In the genomic region with DNA sequence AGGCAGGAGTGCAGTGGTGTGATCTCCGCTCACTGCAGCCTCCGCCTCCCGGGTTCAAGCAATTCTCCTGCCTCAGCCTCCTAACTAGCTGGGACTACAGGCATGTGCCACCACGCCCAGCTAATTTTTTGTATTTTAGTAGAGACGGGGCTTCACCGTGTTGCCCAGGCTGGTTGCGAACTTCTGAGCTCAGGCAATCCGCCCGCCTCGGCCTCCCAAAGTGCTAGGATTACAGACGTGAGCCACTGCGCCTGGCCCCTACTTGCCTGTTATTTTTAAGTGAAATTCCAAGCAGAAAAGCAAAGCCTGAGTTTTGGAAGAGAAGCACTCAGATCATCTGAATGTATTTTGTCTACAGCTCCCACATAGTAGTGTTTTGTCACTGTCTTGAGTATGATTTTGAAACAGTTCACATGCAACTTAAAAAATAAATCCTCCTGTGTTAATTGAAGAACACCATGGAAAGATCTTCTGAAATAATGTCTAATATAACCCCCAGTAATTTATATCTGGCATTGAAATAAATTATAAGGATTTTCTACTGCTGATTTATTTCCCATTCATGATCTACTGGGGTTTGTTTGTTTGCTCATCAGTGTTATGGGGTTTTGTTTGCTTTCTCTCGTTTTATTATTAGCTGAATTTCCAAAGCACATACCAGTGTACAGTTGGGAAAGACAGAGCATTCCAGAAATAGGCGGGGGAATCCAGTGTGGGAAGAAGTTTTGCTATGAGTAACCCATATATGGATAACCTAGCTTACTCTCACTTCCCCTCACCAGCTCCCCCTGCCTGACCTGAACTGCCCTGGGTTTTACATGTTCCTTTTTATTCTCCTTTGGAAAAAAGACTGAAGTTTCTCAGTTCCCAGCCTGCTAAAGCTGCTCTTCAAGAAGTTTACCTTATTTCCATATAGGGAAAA, we compare ENCODE assay signal across 10 cellular contexts.
DNase-seq lines count a peak whose midpoint lies in the region; ATAC-seq and TF ChIP-seq lines count a peak whose summit lies in the region.
"Had no signal": no experiment of that assay in that cellular context is flagged by ENCODE, and none has a peak within 500 bp of the region (broad histone marks: within the 10 kb centered on the region; RNA-seq: fewer than 3 reads in every experiment).

No MANE protein-coding gene starts in this region.

- H3F3A ChIP-seq in PC-9 (ENCODE audit: insufficient read depth, low read depth) = peaks cover 33% of the 10 kb centered on the region

- intact Hi-C loops in PC-9 (cut with micrococcal nuclease; ENCODE audit: unreplicated experiment) = loop anchor here (1.0 to 5.0 kb wide), 3 partner anchors 19 to 63 kb away; no protein-coding TSS in a partner anchor
- intact Hi-C loops in stomach (cut with DNase I; ENCODE audit: low total_unique reads) = no loop called here

- peak overlapping the region; percentile 18 for H3K27ac Mint-ChIP-seq in progenitor cell of endocrine pancreas

- H3K79me2 ChIP-seq in PC-9 (ENCODE audit: low read depth) = no peaks in the 10 kb centered on the region

- no peak overlapping the region for H3K4me3 Mint-ChIP-seq in progenitor cell of endocrine pancreas (ENCODE audit: low read depth)

- TF ChIP-seq CTCF in PC-9 (conservative IDR thresholded peaks at IDR 0.05) (peak; percentile 75), progenitor cell of endocrine pancreas (IDR thresholded peaks at IDR 0.05; ENCODE audit: unreplicated experiment) (peak; percentile 19), stomach (IDR thresholded peaks at IDR 0.05) (no peak)

- H3K27me3 ChIP-seq in PC-9 (ENCODE audit: insufficient read depth, low read depth) (no peaks in the 10 kb centered on the region), stomach (no peaks in the 10 kb centered on the region)
- H3K27me3 ChIP-seq: suprapubic skin had no signal

- H3K4me3 ChIP-seq in PC-9 = peak overlapping the region; percentile 2; the same call in 1 of the 2 replicates
- H3K4me3 ChIP-seq in stomach = no peak overlapping the region
- H3K4me3 ChIP-seq: suprapubic skin had no signal

- no peaks in the 10 kb centered on the region for H3K9me2 ChIP-seq in PC-9 (ENCODE audit: insufficient read depth)

- peaks cover 19% of the 10 kb centered on the region for H3K4me1 Mint-ChIP-seq in progenitor cell of endocrine pancreas (ENCODE audit: low read depth)

- H3K36me3 ChIP-seq in PC-9 (ENCODE audit: low read depth) (no peaks in the 10 kb centered on the region), stomach (no peaks in the 10 kb centered on the region)
- H3K36me3 ChIP-seq: suprapubic skin had no signal

- H3K27ac ChIP-seq in PC-9 (peak overlapping the region; percentile 90), stomach (peak overlapping the region in 2 of 5 donors; percentile 42 to 53)
- H3K27ac ChIP-seq: suprapubic skin had no signal

- no peak for TF ChIP-seq POLR2A in stomach (IDR thresholded peaks at IDR 0.05)

- H3K4me1 ChIP-seq in PC-9 (replicated peaks; ENCODE audit: insufficient read depth) (peaks cover 67% of the 10 kb centered on the region), stomach (peaks cover 0 to 16% (median 5%) of the 10 kb centered on the region in 4 donors)

- no peaks in the 10 kb centered on the region for H3K27me3 Mint-ChIP-seq in progenitor cell of endocrine pancreas

- CTCF ChIA-PET in PC-9 (lab: Charles Lee) = interaction anchor here (0.7 to 1.0 kb wide), 2 partner anchors 64 to 879 kb away, joined by 3 read pairs; no protein-coding TSS in a partner anchor

- peak overlapping the region; percentile 59 for H3K4me2 ChIP-seq in PC-9

- POLR2A ChIA-PET in PC-9 (lab: Charles Lee; ENCODE audit: unreplicated experiment) = interaction anchor here (0.5 to 0.7 kb wide), 4 partner anchors 10 to 275 kb away, joined by 3 to 13 read pairs (median 4); no protein-coding TSS in a partner anchor

- no peak for ATAC-seq in GM18868 (IDR thresholded peaks at IDR 0.05; ENCODE audit: unreplicated experiment)

- peak overlapping the region; percentile 2; the same call in 1 of the 2 replicates for H2AFZ ChIP-seq in PC-9

- WGBS in stomach, 5 donors = 53 to 79% (median 70%) methylated on average over 14 of the region's 14 CpGs

- peak; percentile 88 for DNase-seq in GM03348 (ENCODE audit: low spot score)
- peak; percentile 72 to 99 for DNase-seq in PC-9
- DNase-seq in fibroblast of peridontal ligament (ENCODE audit: extremely low read depth) = peak; percentile 94
- no peak for DNase-seq in progenitor cell of endocrine pancreas (ENCODE audit: low spot score, unreplicated experiment)
- no peak for DNase-seq in activated CD4-positive, alpha-beta T cell treated with anti-CD3 and anti-CD28 coated beads, Interleukin-2, amount 50 U/mL, for 4 hours
- no peak for DNase-seq in stimulated activated CD4-positive, alpha-beta T cell treated with anti-CD3 and anti-CD28 coated beads, Interleukin-4, amount 100 ng/mL, for 1 hour
- no peak for DNase-seq in stomach
- DNase-seq: NCI-H1092 had no signal

- BruUV-seq in PC-9 (replicated peaks; lab: Mats Ljungman, UMichigan) = no TSS peak

- no peak for TF ChIP-seq EP300 in stomach (IDR thresholded peaks at IDR 0.05)

- H3K9me3 ChIP-seq in PC-9 (ENCODE audit: insufficient read depth, low read depth) (no peaks in the 10 kb centered on the region), stomach (no peaks in the 10 kb centered on the region)
- H3K9me3 ChIP-seq: suprapubic skin had no signal

- peaks cover 6% of the 10 kb centered on the region for H3K36me3 Mint-ChIP-seq in progenitor cell of endocrine pancreas (ENCODE audit: insufficient read depth)

- peaks cover under 1% of the 10 kb centered on the region for H3K9me3 Mint-ChIP-seq in progenitor cell of endocrine pancreas (ENCODE audit: low read depth)

- no peaks in the 10 kb centered on the region for H4K20me1 ChIP-seq in PC-9 (ENCODE audit: insufficient read depth)

Comparison
In these comparisons a context has a peak if more than half of its experiments do, and no peak if none do; other contexts are left out.
1. DNase-seq: peak in GM03348 (single experiment), PC-9 (2 of 2) and fibroblast of peridontal ligament (single experiment); none in progenitor cell of endocrine pancreas (single experiment), activated CD4-positive, alpha-beta T cell treated with anti-CD3 and anti-CD28 coated beads, Interleukin-2, amount 50 U/mL, for 4 hours (0 of 2), stimulated activated CD4-positive, alpha-beta T cell treated with anti-CD3 and anti-CD28 coated beads, Interleukin-4, amount 100 ng/mL, for 1 hour (single experiment) and stomach (single experiment).
2. CTCF ChIP-seq: peak in PC-9 (single experiment) and progenitor cell of endocrine pancreas (single experiment); none in stomach (0 of 7).